In genomic region chr2:10041711-10042110, GRCh38 we compare ENCODE assay signal across 12 cellular contexts. TPM values are rescaled to one million over a fixed set of nuclear protein-coding genes. Genes with fewer than 3 reads are reported as not detected.
DNase-seq lines count a peak whose midpoint lies in the region; ATAC-seq and TF ChIP-seq lines count a peak whose summit lies in the region.
"Had no signal": no experiment of that assay in that cellular context is flagged by ENCODE, and none has a peak within 500 bp of the region (broad histone marks: within the 10 kb centered on the region; RNA-seq: fewer than 3 reads in every experiment).

No MANE protein-coding gene starts in this region.

- ATAC-seq in activated naive CD8-positive, alpha-beta T cell treated with anti-CD3 and anti-CD28 coated beads, Interleukin-2, amount 10 ng/mL, durations not matched to agents 7 days and 5 days (ENCODE audit: low read depth) = no peak
- no peak for ATAC-seq in activated naive CD8-positive, alpha-beta T cell treated with anti-CD3 and anti-CD28 coated beads, Interleukin-2, amount 50 U/mL, for 24 hours
- ATAC-seq in effector memory CD8-positive, alpha-beta T cell (replicated peaks) = no peak
- ATAC-seq in natural killer cell = no peak
- ATAC-seq in GM21526 (IDR thresholded peaks at IDR 0.05; ENCODE audit: low FRiP score, unreplicated experiment) = no peak
- ATAC-seq: HCT116 had no signal

- no peak overlapping the region for H3K27ac Mint-ChIP-seq in activated naive CD8-positive, alpha-beta T cell treated with anti-CD3 and anti-CD28 coated beads, Interleukin-2, amount 10 ng/mL, durations not matched to agents 7 days and 5 days
- H3K27ac Mint-ChIP-seq in activated naive CD8-positive, alpha-beta T cell treated with anti-CD3 and anti-CD28 coated beads, Interleukin-2, amount 50 U/mL, for 24 hours = no peak overlapping the region
- H3K27ac Mint-ChIP-seq in effector memory CD8-positive, alpha-beta T cell = peak overlapping the region in 1 of 2 donors; percentile 41
- peak overlapping the region; percentile 95 to 96 for H3K27ac Mint-ChIP-seq in natural killer cell

- peaks cover 4% of the 10 kb centered on the region for H3K36me3 Mint-ChIP-seq in activated naive CD8-positive, alpha-beta T cell treated with anti-CD3 and anti-CD28 coated beads, Interleukin-2, amount 10 ng/mL, durations not matched to agents 7 days and 5 days
- H3K36me3 Mint-ChIP-seq in activated naive CD8-positive, alpha-beta T cell treated with anti-CD3 and anti-CD28 coated beads, Interleukin-2, amount 50 U/mL, for 24 hours (ENCODE audit: low read depth) = no peaks in the 10 kb centered on the region
- H3K36me3 Mint-ChIP-seq in effector memory CD8-positive, alpha-beta T cell (ENCODE audit: insufficient read depth) = peaks cover 26% of the 10 kb centered on the region
- H3K36me3 Mint-ChIP-seq in natural killer cell = no peaks in the 10 kb centered on the region

- no peak for TF ChIP-seq CTCF in natural killer cell (IDR thresholded peaks at IDR 0.05)

- no peak for DNase-seq in activated naive CD8-positive, alpha-beta T cell treated with anti-CD3 and anti-CD28 coated beads, Interleukin-2, amount 10 ng/mL, durations not matched to agents 7 days and 5 days
- DNase-seq in activated naive CD8-positive, alpha-beta T cell treated with anti-CD3 and anti-CD28 coated beads, Interleukin-2, amount 50 U/mL, for 24 hours = no peak
- DNase-seq in effector memory CD8-positive, alpha-beta T cell = no peak
- no peak for DNase-seq in natural killer cell
- peak; percentile 41 for DNase-seq in ureter (ENCODE audit: low spot score)
- DNase-seq in activated CD8-positive, alpha-beta memory T cell treated with anti-CD3 and anti-CD28 coated beads for 24 hours = no peak
- no peak for DNase-seq in GF-D8 (lab: John Stamatoyannopoulos, UW)
- DNase-seq: NCI-H345, SHP77 treated with DMSO at 0.1 percent for 48 hours had no signal

- H3K27me3 Mint-ChIP-seq in activated naive CD8-positive, alpha-beta T cell treated with anti-CD3 and anti-CD28 coated beads, Interleukin-2, amount 10 ng/mL, durations not matched to agents 7 days and 5 days = peaks cover 27% of the 10 kb centered on the region
- peaks cover 13% of the 10 kb centered on the region for H3K27me3 Mint-ChIP-seq in activated naive CD8-positive, alpha-beta T cell treated with anti-CD3 and anti-CD28 coated beads, Interleukin-2, amount 50 U/mL, for 24 hours
- H3K27me3 Mint-ChIP-seq in effector memory CD8-positive, alpha-beta T cell = no peaks in the 10 kb centered on the region
- H3K27me3 Mint-ChIP-seq in natural killer cell (ENCODE audit: low read depth in 2 of 2) = no peaks in the 10 kb centered on the region

- H3K4me1 Mint-ChIP-seq in activated naive CD8-positive, alpha-beta T cell treated with anti-CD3 and anti-CD28 coated beads, Interleukin-2, amount 10 ng/mL, durations not matched to agents 7 days and 5 days = peaks cover 16% of the 10 kb centered on the region
- H3K4me1 Mint-ChIP-seq in activated naive CD8-positive, alpha-beta T cell treated with anti-CD3 and anti-CD28 coated beads, Interleukin-2, amount 50 U/mL, for 24 hours = peaks cover 16% of the 10 kb centered on the region
- H3K4me1 Mint-ChIP-seq in effector memory CD8-positive, alpha-beta T cell (ENCODE audit: low read depth in 2 of 2) = peaks cover 12 to 17% of the 10 kb centered on the region in 2 donors
- peaks cover 14 to 50% of the 10 kb centered on the region in 2 donors for H3K4me1 Mint-ChIP-seq in natural killer cell

- H3K4me3 Mint-ChIP-seq in activated naive CD8-positive, alpha-beta T cell treated with anti-CD3 and anti-CD28 coated beads, Interleukin-2, amount 10 ng/mL, durations not matched to agents 7 days and 5 days = peak overlapping the region; percentile 27
- H3K4me3 Mint-ChIP-seq in activated naive CD8-positive, alpha-beta T cell treated with anti-CD3 and anti-CD28 coated beads, Interleukin-2, amount 50 U/mL, for 24 hours = no peak overlapping the region
- peak overlapping the region; percentile 86 to 94 for H3K4me3 Mint-ChIP-seq in effector memory CD8-positive, alpha-beta T cell
- H3K4me3 Mint-ChIP-seq in natural killer cell = peak overlapping the region; percentile 92

- POLR2A ChIA-PET in activated naive CD8-positive, alpha-beta T cell treated with anti-CD3 and anti-CD28 coated beads, Interleukin-2, amount 10 ng/mL, durations not matched to agents 7 days and 5 days (lab: Charles Lee) = interaction anchor here (1.0 kb wide), 1 partner anchor 13 kb away, joined by 4 read pairs; no protein-coding TSS in a partner anchor

- H3K9me3 Mint-ChIP-seq in activated naive CD8-positive, alpha-beta T cell treated with anti-CD3 and anti-CD28 coated beads, Interleukin-2, amount 10 ng/mL, durations not matched to agents 7 days and 5 days = no peaks in the 10 kb centered on the region
- no peaks in the 10 kb centered on the region for H3K9me3 Mint-ChIP-seq in activated naive CD8-positive, alpha-beta T cell treated with anti-CD3 and anti-CD28 coated beads, Interleukin-2, amount 50 U/mL, for 24 hours
- no peaks in the 10 kb centered on the region for H3K9me3 Mint-ChIP-seq in effector memory CD8-positive, alpha-beta T cell
- no peaks in the 10 kb centered on the region for H3K9me3 Mint-ChIP-seq in natural killer cell

- intact Hi-C loops in natural killer cell (cut with micrococcal nuclease) = loop anchor here (1.0 kb wide), 1 partner anchor 12 kb away; no protein-coding TSS in a partner anchor

RNA-seq across cellular contexts. Expression of gene KLF11, which starts 1.6 kb away (rescaled TPM):
- 1 to 10 TPM; 6.8 to 7.1 TPM for total RNA-seq in activated naive CD8-positive, alpha-beta T cell treated with anti-CD3 and anti-CD28 coated beads, Interleukin-2, amount 10 ng/mL, durations not matched to agents 7 days and 5 days
- total RNA-seq in natural killer cell = 10 to 100 TPM; 47.3 to 85.8 (median 49.3) TPM
- total RNA-seq in ureter = 18.8 TPM

RNA-seq across cellular contexts. Expression of gene CYS1, which starts 38.5 kb away (rescaled TPM):
- total RNA-seq in activated naive CD8-positive, alpha-beta T cell treated with anti-CD3 and anti-CD28 coated beads, Interleukin-2, amount 10 ng/mL, durations not matched to agents 7 days and 5 days = under 1 TPM; 0.11 to 0.14 TPM
- total RNA-seq in natural killer cell (not detected), ureter (4.0 TPM)
- total RNA-seq: lung microvascular endothelial cell had no signal

Comparison
In these comparisons a context has a peak if more than half of its experiments do, and no peak if none do; other contexts are left out.
1. H3K27ac Mint-ChIP-seq: peak in natural killer cell (2 of 2); none in activated naive CD8-positive, alpha-beta T cell treated with anti-CD3 and anti-CD28 coated beads, Interleukin-2, amount 10 ng/mL, durations not matched to agents 7 days and 5 days (single experiment) and activated naive CD8-positive, alpha-beta T cell treated with anti-CD3 and anti-CD28 coated beads, Interleukin-2, amount 50 U/mL, for 24 hours (single experiment).